In the genomic region with DNA sequence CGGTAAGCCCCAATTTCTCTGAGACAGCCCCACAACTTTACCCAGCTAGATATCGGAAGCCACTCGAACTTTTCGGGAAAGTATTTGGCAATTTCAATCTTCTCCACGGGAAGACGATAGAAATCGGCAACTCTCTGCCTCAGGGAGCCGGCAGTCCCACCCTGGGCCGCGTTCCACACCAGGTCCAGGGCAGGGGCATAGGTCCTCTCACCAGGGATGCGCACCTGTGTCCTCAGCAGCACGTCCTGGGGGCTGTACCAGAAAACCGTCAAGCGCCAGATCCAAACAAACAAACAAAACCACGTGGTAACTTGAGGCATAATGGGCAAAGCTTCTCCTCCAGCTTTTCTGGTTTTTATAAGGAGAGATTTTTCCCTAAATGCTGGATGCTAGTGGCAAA, we compare ENCODE assay signal across 17 cellular contexts.
DNase-seq lines count a peak whose midpoint lies in the region; ATAC-seq and TF ChIP-seq lines count a peak whose summit lies in the region.
"Had no signal": no experiment of that assay in that cellular context is flagged by ENCODE, and none has a peak within 500 bp of the region (broad histone marks: within the 10 kb centered on the region; RNA-seq: fewer than 3 reads in every experiment).

No MANE protein-coding gene starts in this region.

- H3K36me3 Mint-ChIP-seq in chondrocyte (ENCODE audit: low read depth) (peaks cover 18% of the 10 kb centered on the region), nephron progenitor cell (ENCODE audit: low read depth) (peaks cover 69% of the 10 kb centered on the region), neural progenitor cell (peaks cover 33% of the 10 kb centered on the region)

- intact Hi-C loops in Panc1 (cut with micrococcal nuclease; ENCODE audit: unreplicated experiment): loop anchor here (5.0 kb wide), 1 partner anchor 222 kb away; no protein-coding TSS in a partner anchor
- intact Hi-C loops in testis (cut with DNase I; ENCODE audit: low total_unique reads): no loop called here

- H3K27me3 Mint-ChIP-seq in chondrocyte (ENCODE audit: low read depth): no peaks in the 10 kb centered on the region
- peaks cover 7% of the 10 kb centered on the region for H3K27me3 Mint-ChIP-seq in nephron progenitor cell (ENCODE audit: low read depth, poor library complexity)
- H3K27me3 Mint-ChIP-seq in neural progenitor cell (ENCODE audit: insufficient read depth, low read depth): peaks cover 2% of the 10 kb centered on the region

- no peaks in the 10 kb centered on the region for H3K9me3 ChIP-seq in Panc1 (ENCODE audit: control insufficient read depth, insufficient read depth, low read depth, low read length)
- H3K9me3 ChIP-seq in neural progenitor cell (ENCODE audit: low read depth): no peaks in the 10 kb centered on the region
- no peaks in the 10 kb centered on the region for H3K9me3 ChIP-seq in tibial nerve
- no peaks in the 10 kb centered on the region for H3K9me3 ChIP-seq in testis

- no peak for ATAC-seq in Panc1
- ATAC-seq in GM21381 (IDR thresholded peaks at IDR 0.05; ENCODE audit: unreplicated experiment): no peak

- H3K27ac ChIP-seq in ACC112 (ENCODE audit: low read depth, low read length) (peak overlapping the region; percentile 95; the same call in 1 of the 2 replicates), Panc1 (ENCODE audit: low read length) (peak overlapping the region; percentile 79), neural progenitor cell (no peak overlapping the region), tibial nerve (no peak overlapping the region), testis (no peak overlapping the region)
- H3K27ac ChIP-seq: KMS-11 had no signal

- WGBS in tibial nerve, 2 donors: 86 to 93% methylated on average over 15 of the region's 15 CpGs
- WGBS in testis, 2 donors: 89 to 94% methylated on average over 15 of the region's 15 CpGs

- H3K36me3 ChIP-seq in ACC112 (ENCODE audit: insufficient read depth, low read length) (peaks cover 37% of the 10 kb centered on the region), Panc1 (ENCODE audit: control insufficient read depth, insufficient read depth, low read length) (no peaks in the 10 kb centered on the region; the same call in 1 of the 2 replicates), neural progenitor cell (no peaks in the 10 kb centered on the region), tibial nerve (peaks cover 0 to 87% (median 4%) of the 10 kb centered on the region in 3 donors), testis (ENCODE audit: low read depth, missing control alignments) (no peaks in the 10 kb centered on the region)

- no peak overlapping the region for H3K4me3 ChIP-seq in ACC112 (ENCODE audit: low read depth, low read length)
- no peak overlapping the region for H3K4me3 ChIP-seq in Panc1 (ENCODE audit: low read depth in 2 of 2, low read length in 2 of 2)
- H3K4me3 ChIP-seq in neural progenitor cell: no peak overlapping the region
- H3K4me3 ChIP-seq in tibial nerve: no peak overlapping the region
- no peak overlapping the region for H3K4me3 ChIP-seq in testis

- in situ Hi-C loops in Panc1 (cut with HindIII; ENCODE audit: low pct_unique_long_range_greater_than_20kb, low sequenced_read_pairs): no loop called here

- no peak overlapping the region for H3K9ac ChIP-seq in neural progenitor cell
- H3K9ac ChIP-seq: KMS-11 had no signal

- CTCF ChIA-PET in Panc1 (lab: Charles Lee): no interaction called here

- DNase-seq in Panc1 (ENCODE audit: low read depth, low spot score) (no peak), chondrocyte (ENCODE audit: low spot score) (no peak), nephron progenitor cell (no peak), neural progenitor cell (ENCODE audit: low spot score) (no peak), tibial nerve (ENCODE audit: low spot score in 2 of 2) (no peak), testis (no peak)
- DNase-seq: DMS79; GOT3; NCI-H1105; NCI-H1694 treated with DMSO at 0.1 percent for 48 hours; NCI-H69; NK-92 treated with Interleukin-12 subunit alpha and Interleukin-12 subunit beta, amount 100 ng/mL, for 24 hours; Right ventricle myocardium superior had no signal

- H3K9me3 Mint-ChIP-seq in chondrocyte (ENCODE audit: low read depth) (no peaks in the 10 kb centered on the region), nephron progenitor cell (peaks cover 10% of the 10 kb centered on the region), neural progenitor cell (peaks cover 3% of the 10 kb centered on the region)

- no peak overlapping the region for H3K4me2 ChIP-seq in neural progenitor cell
- H3K4me2 ChIP-seq: KMS-11 had no signal

- peaks cover 46% of the 10 kb centered on the region for H3K4me1 ChIP-seq in ACC112 (ENCODE audit: control insufficient read depth, insufficient read depth, low read length, unreplicated experiment)
- H3K4me1 ChIP-seq in Panc1 (ENCODE audit: control insufficient read depth, insufficient read depth, low read length): peaks cover 21% of the 10 kb centered on the region
- H3K4me1 ChIP-seq in neural progenitor cell: no peaks in the 10 kb centered on the region
- H3K4me1 ChIP-seq in tibial nerve: peaks cover 0 to 39% (median 8%) of the 10 kb centered on the region in 4 donors
- H3K4me1 ChIP-seq in testis: peaks cover 7% of the 10 kb centered on the region

- no peaks in the 10 kb centered on the region for H3F3A ChIP-seq in neural progenitor cell (ENCODE audit: low read depth)

- no TSS peak for BruUV-seq in Panc1 (replicated peaks; lab: Mats Ljungman, UMichigan)

- H4K20me1 ChIP-seq in neural progenitor cell (ENCODE audit: low read depth): no peaks in the 10 kb centered on the region

- no peaks in the 10 kb centered on the region for H3K79me2 ChIP-seq in ACC112 (ENCODE audit: control insufficient read depth, insufficient read depth, low read length, unreplicated experiment)
- no peaks in the 10 kb centered on the region for H3K79me2 ChIP-seq in neural progenitor cell (ENCODE audit: low read depth)

- POLR2A ChIA-PET in Panc1 (lab: Charles Lee): no interaction called here

- TF ChIP-seq EP300 in tibial nerve (IDR thresholded peaks at IDR 0.05): no peak

- no peak overlapping the region for H3K4me3 Mint-ChIP-seq in chondrocyte (ENCODE audit: unreplicated experiment)
- H3K4me3 Mint-ChIP-seq in nephron progenitor cell: no peak overlapping the region
- H3K4me3 Mint-ChIP-seq in neural progenitor cell: no peak overlapping the region

- TF ChIP-seq POLR2A in tibial nerve (IDR thresholded peaks at IDR 0.05): no peak
- no peak for TF ChIP-seq POLR2A in testis (IDR thresholded peaks at IDR 0.05)

- H3K27ac Mint-ChIP-seq in chondrocyte (ENCODE audit: unreplicated experiment) (peak overlapping the region; percentile 98), nephron progenitor cell (peak overlapping the region; percentile 6), neural progenitor cell (no peak overlapping the region)

- TF ChIP-seq CTCF in Panc1 (IDR thresholded peaks at IDR 0.05) (no peak), chondrocyte (IDR thresholded peaks at IDR 0.05) (no peak), nephron progenitor cell (IDR thresholded peaks at IDR 0.05) (no peak), neural progenitor cell (IDR thresholded peaks at IDR 0.05) (no peak), tibial nerve (IDR thresholded peaks at IDR 0.05) (no peak), testis (IDR thresholded peaks at IDR 0.05) (no peak)

- H2AFZ ChIP-seq in ACC112 (ENCODE audit: low read length, unreplicated experiment) (no peak overlapping the region), neural progenitor cell (replicated peaks) (no peak overlapping the region)

- peaks cover 86% of the 10 kb centered on the region for H3K4me1 Mint-ChIP-seq in chondrocyte (ENCODE audit: low read depth)
- H3K4me1 Mint-ChIP-seq in nephron progenitor cell: peaks cover 16% of the 10 kb centered on the region
- H3K4me1 Mint-ChIP-seq in neural progenitor cell: peaks cover 7% of the 10 kb centered on the region
- H3K4me1 Mint-ChIP-seq: CD14-positive monocyte had no signal

- H3K27me3 ChIP-seq in ACC112 (ENCODE audit: insufficient read depth, low read length): no peaks in the 10 kb centered on the region
- H3K27me3 ChIP-seq in Panc1 (ENCODE audit: control insufficient read depth, insufficient read depth, low read length): no peaks in the 10 kb centered on the region
- no peaks in the 10 kb centered on the region for H3K27me3 ChIP-seq in neural progenitor cell
- no peaks in the 10 kb centered on the region for H3K27me3 ChIP-seq in tibial nerve
- H3K27me3 ChIP-seq in testis: no peaks in the 10 kb centered on the region

Comparison
In these comparisons a context has a peak if more than half of its experiments do, and no peak if none do; other contexts are left out.
1. H3K27ac ChIP-seq: peak in ACC112 (single experiment) and Panc1 (single experiment); none in neural progenitor cell (single experiment), tibial nerve (0 of 4) and testis (0 of 2).